1 cellular context compared by ENCODE assay signal in the genomic region with DNA sequence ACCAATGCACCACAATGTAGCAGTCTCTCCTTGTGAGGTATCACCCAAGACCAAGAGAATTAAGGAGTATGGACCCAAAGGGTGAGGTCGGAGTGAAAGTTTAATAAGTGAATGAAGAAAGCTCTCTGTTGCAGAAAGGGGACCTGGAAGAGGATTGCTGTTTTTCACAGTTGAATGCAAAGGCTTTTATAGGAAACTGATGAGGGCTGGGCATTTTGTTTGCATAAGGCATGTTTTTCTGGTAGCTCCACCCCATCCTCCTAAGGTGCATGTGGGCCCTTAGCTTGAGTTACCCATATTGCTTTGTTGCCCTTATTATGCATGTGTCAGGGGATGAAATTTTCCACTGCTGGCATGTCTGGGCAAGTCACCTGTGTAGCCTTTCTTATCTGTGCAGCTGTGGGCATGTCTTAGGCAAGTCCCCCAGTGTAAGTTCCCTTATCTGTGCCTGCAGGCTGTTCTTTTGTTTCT.
A peak's percentile ranks its signal among the peaks of the same experiment; 100 is the strongest.
TF ChIP-seq lines count a peak whose summit lies in the region.

No MANE protein-coding gene starts in this region.

TF ChIP-seq in H1, 55 proteins besides CTCF, POLR2A, EP300 and RAD21 (continued from another document):
- peak; percentile 62; the same call in 1 of the 2 replicates for TF ChIP-seq POLR2AphosphoS5 (IDR thresholded peaks at IDR 0.05; ENCODE audit: low read depth, low read length)
- no peak for TF ChIP-seq MAX (IDR thresholded peaks at IDR 0.05)
- TF ChIP-seq NRF1 (IDR thresholded peaks at IDR 0.05; ENCODE audit: low read depth, low read length) = no peak
- peak; percentile 67 for TF ChIP-seq TAF1 (IDR thresholded peaks at IDR 0.05; ENCODE audit: low read depth, low read length)
- no peak for TF ChIP-seq SAP30 (IDR thresholded peaks at IDR 0.05; ENCODE audit: insufficient read depth, insufficient replicate concordance, low read length)
- peak; percentile 4 for TF ChIP-seq CHD7 (IDR thresholded peaks at IDR 0.05; ENCODE audit: insufficient replicate concordance, low read length)
- TF ChIP-seq CTBP2 (IDR thresholded peaks at IDR 0.05; ENCODE audit: borderline replicate concordance, insufficient read depth, insufficient read length, low read length) = no peak
- TF ChIP-seq ATF3 (IDR thresholded peaks at IDR 0.05; ENCODE audit: insufficient read depth, low read depth, low read length) = no peak
- peak; percentile 83 for TF ChIP-seq TBP (IDR thresholded peaks at IDR 0.05; ENCODE audit: low read depth, low read length)
